1 cellular context compared by ENCODE assay signal in genomic region chr17:56785396-56785795, GRCh38.
TF ChIP-seq lines count a peak whose summit lies in the region.

No MANE protein-coding gene starts in this region.

TF ChIP-seq in HepG2, 621 proteins besides CTCF, POLR2A, EP300 and RAD21:
- TF ChIP-seq FOXA1 (IDR thresholded peaks at IDR 0.05), result no peak
- TF ChIP-seq FOXA1 (CRISPR knock-in tag; IDR thresholded peaks at IDR 0.05), result no peak
- no peak for TF ChIP-seq RXRA (CRISPR knock-in tag; IDR thresholded peaks at IDR 0.05)
- no peak for TF ChIP-seq SIX1 (CRISPR knock-in tag; IDR thresholded peaks at IDR 0.05; ENCODE audit: borderline replicate concordance)
- TF ChIP-seq TCF12 (IDR thresholded peaks at IDR 0.05), result no peak
- no peak for TF ChIP-seq TCF12 (CRISPR knock-in tag; IDR thresholded peaks at IDR 0.05)
- no peak for TF ChIP-seq KLF13 (CRISPR knock-in tag; IDR thresholded peaks at IDR 0.05)
- no peak for TF ChIP-seq ZNF777 (CRISPR knock-in tag; IDR thresholded peaks at IDR 0.05)
